22 cellular contexts compared by ENCODE assay signal in the genomic region with DNA sequence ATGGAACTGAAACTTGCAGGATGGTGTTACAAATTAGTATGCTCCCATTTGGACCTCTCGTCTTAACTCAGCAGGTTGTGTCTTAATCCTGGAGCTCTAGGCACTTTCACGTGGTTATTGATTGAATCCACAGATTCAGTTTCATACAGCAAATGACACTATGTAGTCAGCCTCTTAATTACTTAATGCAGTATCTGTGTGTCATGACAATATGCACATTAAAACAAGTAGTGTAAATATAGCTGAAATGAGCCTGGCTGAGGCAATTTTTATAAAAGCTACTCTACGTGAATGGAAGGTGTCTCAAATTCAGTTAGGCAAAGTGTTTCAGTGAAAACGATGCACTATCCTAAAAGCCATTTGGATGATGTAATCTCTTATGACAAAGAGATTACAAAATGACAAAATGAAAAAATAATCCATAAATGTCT.
DNase-seq lines count a peak whose midpoint lies in the region; FAIRE-seq and TF ChIP-seq lines count a peak whose summit lies in the region.
"Had no signal": no experiment of that assay in that cellular context is flagged by ENCODE, and none has a peak within 500 bp of the region (broad histone marks: within the 10 kb centered on the region; RNA-seq: fewer than 3 reads in every experiment).

No MANE protein-coding gene starts in this region.

- no peak overlapping the region for H3K4me3 Mint-ChIP-seq in nephron
- H3K4me3 Mint-ChIP-seq: activated CD8-positive, alpha-beta T cell treated with anti-CD3 and anti-CD28 coated beads, Interleukin-2, amount 10 ng/mL, durations not matched to agents 7 days and 5 days; activated naive CD8-positive, alpha-beta T cell treated with anti-CD3 and anti-CD28 coated beads, Interleukin-2, amount 50 U/mL, for 24 hours; activated T-cell treated with anti-CD3 and anti-CD28 coated beads, Interleukin-2, amount 50 U/mL, for 72 hours had no signal

- H2AFZ ChIP-seq in KMS-11 (ENCODE audit: low read depth): no peak overlapping the region

- peaks cover 59% of the 10 kb centered on the region for H3K4me1 Mint-ChIP-seq in nephron
- H3K4me1 Mint-ChIP-seq: activated naive CD8-positive, alpha-beta T cell treated with anti-CD3 and anti-CD28 coated beads, Interleukin-2, amount 50 U/mL, for 24 hours had no signal

- no peaks in the 10 kb centered on the region for H3K36me3 Mint-ChIP-seq in nephron (ENCODE audit: low read depth)

- H3K4me2 ChIP-seq in KMS-11: peak overlapping the region; percentile 31; the same call in 1 of the 2 replicates

- H3K27ac ChIP-seq in KMS-11: peak overlapping the region; percentile 12; the same call in 1 of the 2 replicates
- peak overlapping the region; percentile 86 for H3K27ac ChIP-seq in SJCRH30
- no peak overlapping the region for H3K27ac ChIP-seq in colonic mucosa

- no peaks in the 10 kb centered on the region for H3K27me3 ChIP-seq in KMS-11 (ENCODE audit: insufficient read depth, low read depth)
- H3K27me3 ChIP-seq in SJCRH30: no peaks in the 10 kb centered on the region
- no peaks in the 10 kb centered on the region for H3K27me3 ChIP-seq in colonic mucosa

- no peaks in the 10 kb centered on the region for H3K9me3 Mint-ChIP-seq in nephron
- H3K9me3 Mint-ChIP-seq: activated naive CD8-positive, alpha-beta T cell treated with anti-CD3 and anti-CD28 coated beads, Interleukin-2, amount 50 U/mL, for 24 hours; activated T-cell treated with anti-CD3 and anti-CD28 coated beads, Interleukin-2, amount 50 U/mL, for 72 hours had no signal

- intact Hi-C loops in colonic mucosa (cut with DNase I): no loop called here

- no peak for DNase-seq in D721Med (ENCODE audit: insufficient read length, low spot score)
- DNase-seq in SJCRH30: peak in 1 of 2 experiments; percentile 45
- no peak for DNase-seq in germinal center (ENCODE audit: low spot score)
- DNase-seq in HuH-7.5 (ENCODE audit: low spot score): no peak
- no peak for DNase-seq in colonic mucosa
- DNase-seq: activated CD4-positive, CD25-positive, alpha-beta regulatory T cell; activated CD8-positive, alpha-beta T cell treated with anti-CD3 and anti-CD28 coated beads, Interleukin-2, amount 10 ng/mL, durations not matched to agents 7 days and 5 days; activated naive CD8-positive, alpha-beta T cell treated with anti-CD3 and anti-CD28 coated beads, Interleukin-2, amount 50 U/mL, for 24 hours; activated T-cell treated with anti-CD3 and anti-CD28 coated beads, Interleukin-2, amount 50 U/mL, for 72 hours; AML-193; dermis blood vessel endothelial cell; erythroblast; GF-D8; NCI-H510A treated with DMSO at 0.1 percent for 48 hours; stimulated activated CD4-positive, alpha-beta T cell treated with anti-CD3 and anti-CD28 coated beads, Interleukin-2, amount 100 ng/mL, for 48 hours; substantia nigra; T-helper 2 cell had no signal

- H3K9ac ChIP-seq in KMS-11 (no peak overlapping the region), colonic mucosa (ENCODE audit: low read depth in 2 of 2, low read length in 2 of 2) (no peak overlapping the region)

- peaks cover 19% of the 10 kb centered on the region for H3K4me1 ChIP-seq in KMS-11 (ENCODE audit: low read depth, poor library complexity, severe bottlenecking)
- H3K4me1 ChIP-seq in SJCRH30: peaks cover 59% of the 10 kb centered on the region
- no peaks in the 10 kb centered on the region for H3K4me1 ChIP-seq in colonic mucosa

- H4K20me1 ChIP-seq in KMS-11 (ENCODE audit: insufficient read depth): no peaks in the 10 kb centered on the region

- H3K36me3 ChIP-seq in KMS-11 (ENCODE audit: insufficient read depth) (no peaks in the 10 kb centered on the region), SJCRH30 (no peaks in the 10 kb centered on the region), colonic mucosa (no peaks in the 10 kb centered on the region)

- H3K4me3 ChIP-seq in KMS-11 (IDR thresholded peaks at IDR 0.05; ENCODE audit: insufficient read depth, low read depth, low read length) (no peak overlapping the region), SJCRH30 (peak overlapping the region; percentile 28), colonic mucosa (no peak overlapping the region)

- H3K27me3 Mint-ChIP-seq in nephron (ENCODE audit: low read depth): peaks cover 3% of the 10 kb centered on the region
- H3K27me3 Mint-ChIP-seq: activated naive CD8-positive, alpha-beta T cell treated with anti-CD3 and anti-CD28 coated beads, Interleukin-2, amount 50 U/mL, for 24 hours had no signal

- H3K9me3 ChIP-seq in SJCRH30 (replicated peaks) (no peaks in the 10 kb centered on the region), colonic mucosa (no peaks in the 10 kb centered on the region)

- H3K27ac Mint-ChIP-seq in nephron: peak overlapping the region; percentile 21 to 64 (median 58)
- H3K27ac Mint-ChIP-seq: activated CD8-positive, alpha-beta T cell treated with anti-CD3 and anti-CD28 coated beads, Interleukin-2, amount 10 ng/mL, durations not matched to agents 7 days and 5 days; activated naive CD8-positive, alpha-beta T cell treated with anti-CD3 and anti-CD28 coated beads, Interleukin-2, amount 50 U/mL, for 24 hours; activated T-cell treated with anti-CD3 and anti-CD28 coated beads, Interleukin-2, amount 50 U/mL, for 72 hours had no signal

- peak; percentile 96 for FAIRE-seq in D721Med (lab: Jason Lieb, UNC)
- FAIRE-seq: bronchial epithelial cell, GM12892, RCC 7860 had no signal

- H3K79me2 ChIP-seq in KMS-11 (ENCODE audit: insufficient read depth, low read depth): no peaks in the 10 kb centered on the region

- no peak for TF ChIP-seq CTCF in D721Med (IDR thresholded peaks at IDR 0.05; ENCODE audit: insufficient read depth, missing control alignments)
- no peak for TF ChIP-seq CTCF in KMS-11 (conservative IDR thresholded peaks at IDR 0.05; ENCODE audit: low read depth, low read length)
- TF ChIP-seq CTCF in nephron (IDR thresholded peaks at IDR 0.05; ENCODE audit: unreplicated experiment in 3 of 3): no peak
- TF ChIP-seq CTCF in colonic mucosa (IDR thresholded peaks at IDR 0.05): no peak
